In genomic region chr2:70887208-70887549, GRCh38 we compare ENCODE assay signal across 11 cellular contexts. TPM values are rescaled to one million over a fixed set of nuclear protein-coding genes. Genes with fewer than 3 reads are reported as not detected.
A peak's percentile ranks its signal among the peaks of the same experiment; 100 is the strongest.
DNase-seq lines count a peak whose midpoint lies in the region; ATAC-seq, FAIRE-seq and TF ChIP-seq lines count a peak whose summit lies in the region.
"Had no signal": no experiment of that assay in that cellular context is flagged by ENCODE, and none has a peak within 500 bp of the region (broad histone marks: within the 10 kb centered on the region; RNA-seq: fewer than 3 reads in every experiment).

No MANE protein-coding gene starts in this region.

- H3K9me3 ChIP-seq in HUES64 (ENCODE audit: insufficient read depth, low read depth, low read length) (peaks cover 6% of the 10 kb centered on the region; the same call in 1 of the 2 replicates), H1 (ENCODE audit: insufficient read depth in 2 of 2, low read depth in 1 of 2, low read length in 1 of 2) (no peaks in the 10 kb centered on the region), neuronal stem cell (replicated peaks in 1 of 2; ENCODE audit: control insufficient read depth in 2 of 2, insufficient read depth in 1 of 2, low read depth in 1 of 2, low read length in 2 of 2) (peaks cover 3 to 9% of the 10 kb centered on the region in 2 donors)

- no peak overlapping the region for H2BK5ac ChIP-seq in H1 (ENCODE audit: low read depth, low read length)
- H2BK5ac ChIP-seq in neuronal stem cell (ENCODE audit: low read length) = no peak overlapping the region

- intact Hi-C loops in CD14-positive monocyte (cut with micrococcal nuclease) = no loop called here

- POLR2A ChIA-PET in H1 (lab: Charles Lee; ENCODE audit: partially characterized antibody) = interaction anchor here (1.2 kb wide), 1 partner anchor 15 kb away, joined by 4 read pairs; no protein-coding TSS in a partner anchor

- TF ChIP-seq CTCF in CD14-positive monocyte (IDR thresholded peaks at IDR 0.05) (no peak), H1 (IDR thresholded peaks at IDR 0.05; ENCODE audit: control extremely low read depth in 1 of 3, insufficient read depth in 1 of 3, low read depth in 1 of 3, low read length in 3 of 3) (no peak), HFFc6 (IDR thresholded peaks at IDR 0.05) (no peak)

- no peaks in the 10 kb centered on the region for H3K36me3 ChIP-seq in HUES64 (ENCODE audit: insufficient read depth, low read length)
- no peaks in the 10 kb centered on the region for H3K36me3 ChIP-seq in H1 (ENCODE audit: control insufficient read depth in 2 of 4, insufficient read depth in 4 of 4, low read length in 3 of 4)
- H3K36me3 ChIP-seq in neuronal stem cell (replicated peaks in 1 of 2; ENCODE audit: control insufficient read depth in 2 of 2, insufficient read depth in 2 of 2, low read length in 2 of 2) = no peaks in the 10 kb centered on the region

- no peak overlapping the region; the same call in 1 of the 2 replicates for H2AFZ ChIP-seq in H1 (ENCODE audit: low read length)
- peak overlapping the region; percentile 98 for H2AFZ ChIP-seq in neuronal stem cell (ENCODE audit: low read length)

- H3K27me3 ChIP-seq in HUES64 (ENCODE audit: insufficient read depth, low read length) = peaks cover 100% of the 10 kb centered on the region
- peaks cover 77 to 99% (median 92%) of the 10 kb centered on the region in 4 experiments for H3K27me3 ChIP-seq in H1 (replicated peaks in 1 of 4; ENCODE audit: control insufficient read depth in 3 of 4, extremely low read depth in 1 of 4, insufficient read depth in 3 of 4, low read length in 3 of 4)
- peaks cover 44 to 92% (median 80%) of the 10 kb centered on the region in 3 experiments for H3K27me3 ChIP-seq in neuronal stem cell (ENCODE audit: control insufficient read depth in 3 of 3, insufficient read depth in 3 of 3, low read depth in 1 of 3, low read length in 3 of 3)

- H3K4me3 Mint-ChIP-seq in CD14-positive monocyte (peak overlapping the region; percentile 47 to 92), HFFc6 (no peak overlapping the region)

- no peaks in the 10 kb centered on the region for H3K79me2 ChIP-seq in H1 (ENCODE audit: control insufficient read depth in 1 of 2, insufficient read depth in 2 of 2, low read length in 2 of 2)

- H2AK5ac ChIP-seq in H1 (ENCODE audit: low read depth, low read length) (no peak overlapping the region), neuronal stem cell (ENCODE audit: low read depth, low read length) (no peak overlapping the region)

- H2BK20ac ChIP-seq in H1 (ENCODE audit: low read length) = no peak overlapping the region

- no peak overlapping the region for H2BK120ac ChIP-seq in H1 (replicated peaks; ENCODE audit: low read depth, low read length)
- no peak overlapping the region for H2BK120ac ChIP-seq in neuronal stem cell (ENCODE audit: low read depth, low read length)

- FAIRE-seq in H1 (lab: Jason Lieb, UNC) = no peak
- FAIRE-seq: endothelial cell of umbilical vein, small intestine had no signal

- peaks cover 0 to 35% (median 12%) of the 10 kb centered on the region in 7 donors for H3K9me3 Mint-ChIP-seq in CD14-positive monocyte
- H3K9me3 Mint-ChIP-seq in HFFc6 = no peaks in the 10 kb centered on the region; the same call in 1 of the 2 replicates

- peaks cover 28% of the 10 kb centered on the region for H3K4me1 Mint-ChIP-seq in CD14-positive monocyte
- peaks cover 21% of the 10 kb centered on the region for H3K4me1 Mint-ChIP-seq in HFFc6 (ENCODE audit: low read depth)

- DNase-seq in CD14-positive monocyte (ENCODE audit: low spot score) (no peak), H1 (ENCODE audit: low read depth in 1 of 2, low spot score in 2 of 2) (no peak), neuronal stem cell (ENCODE audit: low spot score) (no peak), HFFc6 (no peak), HuH-7.5 (ENCODE audit: low spot score) (no peak), NCI-H2107 (lab: John Stamatoyannopoulos, UW) (no peak)

- no peak overlapping the region for H3K56ac ChIP-seq in H1 (replicated peaks; ENCODE audit: insufficient read length, low read depth, low read length)

- no peak for TF ChIP-seq EP300 in H1 (IDR thresholded peaks at IDR 0.05; ENCODE audit: borderline replicate concordance in 1 of 2, low read depth in 2 of 2, low read length in 2 of 2)

- H4K91ac ChIP-seq in H1 (replicated peaks; ENCODE audit: insufficient read length, low read length) = no peak overlapping the region
- H4K91ac ChIP-seq in neuronal stem cell (ENCODE audit: low read depth, low read length, poor library complexity) = no peak overlapping the region

- 1% methylated on average over 8 of the region's 8 CpGs for WGBS in HUES64
- 1% methylated on average over 8 of the region's 8 CpGs; no CpG with 5 or more reads in 1 of the 2 experiments for WGBS in H1 (ENCODE audit: extremely low coverage in 1 of 2, insufficient coverage in 1 of 2, insufficient read length in 1 of 2, insufficient replicate concordance in 2 of 2, low coverage in 1 of 2, low lambda C conversion rate in 2 of 2, missing lambda C conversion rate in 1 of 2), 2 experiments
- WGBS in neuronal stem cell (ENCODE audit: extremely low coverage in 2 of 2, insufficient read length in 2 of 2, insufficient replicate concordance in 1 of 2), 2 donors = no CpG with 5 or more reads among the region's 8 CpGs

- H3K27me3 Mint-ChIP-seq in CD14-positive monocyte (ENCODE audit: low read depth in 3 of 3) (peaks cover 90 to 91% (median 90%) of the 10 kb centered on the region in 3 donors), HFFc6 (ENCODE audit: insufficient read depth) (peaks cover 71% of the 10 kb centered on the region)

- ATAC-seq in HG02623 (IDR thresholded peaks at IDR 0.05; ENCODE audit: unreplicated experiment) = no peak
- ATAC-seq: HCT116 had no signal

- CTCF ChIA-PET in H1 (lab: Charles Lee; ENCODE audit: partially characterized antibody) = no interaction called here

- H3K14ac ChIP-seq in H1 (ENCODE audit: insufficient read length) = no peak overlapping the region
- no peak overlapping the region for H3K14ac ChIP-seq in neuronal stem cell (ENCODE audit: low read length)

- H3K27ac Mint-ChIP-seq in CD14-positive monocyte (no peak overlapping the region), HFFc6 (no peak overlapping the region)

- H3K9ac ChIP-seq in HUES64 (ENCODE audit: low read depth, low read length) (peak overlapping the region; percentile 39; the same call in 1 of the 2 replicates), H1 (replicated peaks in 1 of 4; ENCODE audit: extremely low read depth in 1 of 4, low read depth in 3 of 4, low read length in 3 of 4) (no peak overlapping the region), neuronal stem cell (ENCODE audit: low read depth, low read length, poor library complexity) (no peak overlapping the region)

- H4K5ac ChIP-seq in H1 (ENCODE audit: insufficient read length, low read depth, low read length) = no peak overlapping the region

- H3K36me3 Mint-ChIP-seq in CD14-positive monocyte (peaks cover 6 to 13% of the 10 kb centered on the region in 2 donors), HFFc6 (ENCODE audit: low read depth) (no peaks in the 10 kb centered on the region)

- H3K18ac ChIP-seq in H1 (ENCODE audit: extremely low read depth, low read length) (no peak overlapping the region), neuronal stem cell (ENCODE audit: low read length) (peak overlapping the region; percentile 91)

- TF ChIP-seq POLR2A in H1 (IDR thresholded peaks at IDR 0.05; ENCODE audit: control extremely low read depth in 1 of 2, low read depth in 2 of 2, low read length in 2 of 2) = no peak

- H3K4me3 ChIP-seq in HUES64 (ENCODE audit: low read length) (peak overlapping the region; percentile 50), H1 (ENCODE audit: extremely low read depth in 1 of 4, insufficient read depth in 2 of 4, low read depth in 3 of 4, low read length in 4 of 4) (peak overlapping the region; percentile 19 to 62 (median 40); a peak in 7 of 8 replicates), neuronal stem cell (ENCODE audit: low read length in 2 of 2) (peak overlapping the region; percentile 55 to 76)

- H2BK15ac ChIP-seq in H1 (ENCODE audit: low read length) (no peak overlapping the region), neuronal stem cell (ENCODE audit: low read length) (peak overlapping the region; percentile 64)

- H3K27ac ChIP-seq in HUES64 (ENCODE audit: low read depth, low read length) (no peak overlapping the region), H1 (ENCODE audit: low read depth, low read length) (no peak overlapping the region), neuronal stem cell (replicated peaks; ENCODE audit: low read length) (no peak overlapping the region)

- H4K20me1 ChIP-seq in H1 (replicated peaks in 1 of 2; ENCODE audit: control insufficient read depth in 1 of 2, insufficient read depth in 2 of 2, low read length in 2 of 2) = peaks cover 23% of the 10 kb centered on the region in 2 experiments

- peak overlapping the region; percentile 60 to 81 for H3K4me2 ChIP-seq in H1 (ENCODE audit: insufficient read depth in 1 of 2, low read depth in 2 of 2, low read length in 2 of 2)
- H3K4me2 ChIP-seq in neuronal stem cell (ENCODE audit: insufficient read depth, low read length, poor library complexity, severe bottlenecking) = peak overlapping the region; percentile 69

- H3K23ac ChIP-seq in H1 (ENCODE audit: insufficient read length) (no peak overlapping the region), neuronal stem cell (ENCODE audit: low read depth, low read length, poor library complexity) (no peak overlapping the region)

- H3K23me2 ChIP-seq in H1 (ENCODE audit: low read depth, low read length) = peaks cover 4% of the 10 kb centered on the region; the same call in 1 of the 2 replicates

- no peak overlapping the region; the same call in 1 of the 2 replicates for H2BK12ac ChIP-seq in H1 (ENCODE audit: low read depth, low read length)
- no peak overlapping the region for H2BK12ac ChIP-seq in neuronal stem cell (ENCODE audit: low read length)

- H3K4ac ChIP-seq in H1 (replicated peaks; ENCODE audit: insufficient read length, low read depth, low read length) (no peak overlapping the region), neuronal stem cell (ENCODE audit: low read length) (no peak overlapping the region)

- H4K8ac ChIP-seq in H1 (ENCODE audit: extremely low read depth, insufficient read depth, low read length) = no peak overlapping the region
- no peak overlapping the region for H4K8ac ChIP-seq in neuronal stem cell (ENCODE audit: low read depth, low read length)

- H3K79me1 ChIP-seq in H1 (ENCODE audit: low read depth, low read length) (no peaks in the 10 kb centered on the region), neuronal stem cell (ENCODE audit: low read depth, low read length) (peaks cover 4% of the 10 kb centered on the region)

- 0 out of 2 replicates have a peak, but pooled peaks cover 7% of the 10 kb centered on the region for H3K4me1 ChIP-seq in HUES64 (ENCODE audit: insufficient read depth, low read length)
- H3K4me1 ChIP-seq in H1 (replicated peaks in 1 of 4; ENCODE audit: control insufficient read depth in 3 of 4, insufficient read depth in 4 of 4, low read length in 3 of 4) = peaks cover 0 to 20% (median 6%) of the 10 kb centered on the region in 4 experiments; a peak in 5 of 7 replicates
- H3K4me1 ChIP-seq in neuronal stem cell (ENCODE audit: control insufficient read depth in 2 of 2, insufficient read depth in 1 of 2, low read depth in 1 of 2, low read length in 2 of 2) = peaks cover 9 to 20% of the 10 kb centered on the region in 2 donors

- no peak for TF ChIP-seq RAD21 in H1 (IDR thresholded peaks at IDR 0.05 in 1 of 2, conservative IDR thresholded peaks at IDR 0.05 in 1 of 2; ENCODE audit: low read depth in 2 of 2, low read length in 2 of 2)

RNA-seq across cellular contexts. Expression of gene VAX2, which starts 13.2 kb away (rescaled TPM):
- not detected for polyA plus RNA-seq in CD14-positive monocyte
- polyA plus RNA-seq in HUES64 (2013, experiment 1 of 2) = not detected
- polyA plus RNA-seq in HUES64 (2013, experiment 2 of 2) = not detected
- not detected in 2 replicates for total RNA-seq in H1 (2021; fragmentation: NEBNext Ultra II Directional; extraction: Animal tissue kit (Norgen Biotek cat#: 25700))
- polyA plus RNA-seq in H1 (2011; rRNA removed) = not detected in 2 replicates
- 0.04 TPM for polyA plus RNA-seq in H1 (2011; cell fraction: cytosol; rRNA removed)
- polyA plus RNA-seq in H1 (2011; cell fraction: nucleus; rRNA removed) = 0.14 TPM
- polyA plus RNA-seq in H1 (2012, experiment 1 of 2) = not detected in 4 replicates
- polyA plus RNA-seq in H1 (2012, experiment 2 of 2) = not detected
- not detected for polyA plus RNA-seq in H1 (2013, experiment 1 of 2)
- not detected for polyA plus RNA-seq in H1 (2013, experiment 2 of 2)
- polyA minus RNA-seq in H1 (2011; rRNA and poly(A)+ RNA removed) = not detected in 2 replicates
- not detected for polyA minus RNA-seq in H1 (2011; cell fraction: cytosol; rRNA and poly(A)+ RNA removed)
- polyA minus RNA-seq in H1 (2011; cell fraction: nucleus; rRNA and poly(A)+ RNA removed) = not detected
- polyA plus RNA-seq in neuronal stem cell (2013, experiment 1 of 2) = 2.1 TPM
- polyA plus RNA-seq in neuronal stem cell (2013, experiment 2 of 2) = 2.4 TPM
- 1 to 10 TPM; 1.1 to 2.8 (median 1.4) TPM for total RNA-seq in HFFc6 (2021; fragmentation: NEBNext Ultra II Directional; extraction: Animal tissue kit (Norgen Biotek cat#: 25700))
- total RNA-seq: endothelial cell of umbilical vein had no signal

RNA-seq across cellular contexts. Expression of gene ATP6V1B1, which starts 48.5 kb away (rescaled TPM):
- polyA plus RNA-seq in CD14-positive monocyte (not detected), H1 (2011; rRNA removed) (0.17 TPM in 1 of 2 replicates, not detected in the other)
- polyA plus RNA-seq in HUES64 (2013, experiment 1 of 2) = not detected
- 0.19 TPM for polyA plus RNA-seq in HUES64 (2013, experiment 2 of 2)
- not detected in 2 replicates for total RNA-seq in H1 (2021; fragmentation: NEBNext Ultra II Directional; extraction: Animal tissue kit (Norgen Biotek cat#: 25700))
- polyA plus RNA-seq in H1 (2011; cell fraction: cytosol; rRNA removed) = not detected
- polyA plus RNA-seq in H1 (2011; cell fraction: nucleus; rRNA removed) = 0.31 TPM
- 0.18 to 0.19 TPM in 2 of 4 replicates, not detected in the others for polyA plus RNA-seq in H1 (2012, experiment 1 of 2)
- not detected for polyA plus RNA-seq in H1 (2012, experiment 2 of 2)
- polyA plus RNA-seq in H1 (2013, experiment 1 of 2) = 0.04 TPM
- polyA plus RNA-seq in H1 (2013, experiment 2 of 2) = not detected
- polyA minus RNA-seq in H1 (2011; rRNA and poly(A)+ RNA removed) = not detected in 2 replicates
- not detected for polyA minus RNA-seq in H1 (2011; cell fraction: cytosol; rRNA and poly(A)+ RNA removed)
- not detected for polyA minus RNA-seq in H1 (2011; cell fraction: nucleus; rRNA and poly(A)+ RNA removed)
- polyA plus RNA-seq in neuronal stem cell (2013, experiment 1 of 2) = 1.9 TPM
- polyA plus RNA-seq in neuronal stem cell (2013, experiment 2 of 2) = 2.3 TPM
- under 1 TPM in 3 of 6 experiments, not detected in 3; 0.22 to 0.66 (median 0.57) TPM for total RNA-seq in HFFc6 (2021; fragmentation: NEBNext Ultra II Directional; extraction: Animal tissue kit (Norgen Biotek cat#: 25700))
- polyA plus RNA-seq: endothelial cell of umbilical vein had no signal

RNA-seq across cellular contexts. Expression of gene CD207, which starts 51.6 kb away (rescaled TPM):
- polyA plus RNA-seq in CD14-positive monocyte = not detected
- not detected for polyA plus RNA-seq in HUES64 (2013, experiment 1 of 2)
- polyA plus RNA-seq in HUES64 (2013, experiment 2 of 2) = not detected
- not detected in 2 replicates for total RNA-seq in H1 (2021; fragmentation: NEBNext Ultra II Directional; extraction: Animal tissue kit (Norgen Biotek cat#: 25700))
- not detected in 2 replicates for polyA plus RNA-seq in H1 (2011; rRNA removed)
- not detected for polyA plus RNA-seq in H1 (2011; cell fraction: cytosol; rRNA removed)
- not detected for polyA plus RNA-seq in H1 (2011; cell fraction: nucleus; rRNA removed)
- polyA plus RNA-seq in H1 (2012, experiment 1 of 2) = not detected in 4 replicates
- polyA plus RNA-seq in H1 (2012, experiment 2 of 2) = not detected
- not detected for polyA plus RNA-seq in H1 (2013, experiment 1 of 2)
- polyA plus RNA-seq in H1 (2013, experiment 2 of 2) = not detected
- not detected in 2 replicates for polyA minus RNA-seq in H1 (2011; rRNA and poly(A)+ RNA removed)
- not detected for polyA minus RNA-seq in H1 (2011; cell fraction: cytosol; rRNA and poly(A)+ RNA removed)
- polyA minus RNA-seq in H1 (2011; cell fraction: nucleus; rRNA and poly(A)+ RNA removed) = not detected
- not detected for polyA plus RNA-seq in neuronal stem cell (2013, experiment 1 of 2)
- polyA plus RNA-seq in neuronal stem cell (2013, experiment 2 of 2) = 0.03 TPM
- total RNA-seq in HFFc6 (2021; fragmentation: NEBNext Ultra II Directional; extraction: Animal tissue kit (Norgen Biotek cat#: 25700)) = not detected
- total RNA-seq: endothelial cell of umbilical vein had no signal
- polyA plus RNA-seq: endothelial cell of umbilical vein had no signal
